In genomic region chr15:85485956-85486567, GRCh38 we compare ENCODE assay signal across 8 cellular contexts.
DNase-seq lines count a peak whose midpoint lies in the region; ATAC-seq and TF ChIP-seq lines count a peak whose summit lies in the region.

No MANE protein-coding gene starts in this region.

- H3K27me3 ChIP-seq in PC-3 (ENCODE audit: low read length): no peaks in the 10 kb centered on the region

- peaks cover 4% of the 10 kb centered on the region; the same call in 1 of the 2 replicates for H3K36me3 ChIP-seq in PC-3 (ENCODE audit: low read depth, low read length)

- no peaks in the 10 kb centered on the region for H3K9me3 ChIP-seq in PC-3 (ENCODE audit: low read length)

- BruUV-seq in PC-3 (replicated peaks; lab: Mats Ljungman, UMichigan): no TSS peak

- H3K4me3 ChIP-seq in PC-3 (ENCODE audit: low read length): no peak overlapping the region

- H3K9ac ChIP-seq in PC-3 (ENCODE audit: low read length): no peak overlapping the region

- H3F3A ChIP-seq in PC-3 (ENCODE audit: low read length, unreplicated experiment): no peaks in the 10 kb centered on the region

- H3K9me3 Mint-ChIP-seq in IgD-negative memory B cell: no peaks in the 10 kb centered on the region
- no peaks in the 10 kb centered on the region for H3K9me3 Mint-ChIP-seq in activated naive CD4-positive, alpha-beta T cell treated with anti-CD3 and anti-CD28 coated beads, Interleukin-2, amount 10 ng/mL, durations not matched to agents 7 days and 5 days
- H3K9me3 Mint-ChIP-seq in glutamatergic neuron (ENCODE audit: unreplicated experiment): no peaks in the 10 kb centered on the region

- no peak overlapping the region for H3K27ac ChIP-seq in PC-3 (ENCODE audit: low read length)

- H3K4me2 ChIP-seq in PC-3 (ENCODE audit: low read length): no peak overlapping the region

- H3K36me3 Mint-ChIP-seq in IgD-negative memory B cell: peaks cover 3% of the 10 kb centered on the region
- H3K36me3 Mint-ChIP-seq in activated naive CD4-positive, alpha-beta T cell treated with anti-CD3 and anti-CD28 coated beads, Interleukin-2, amount 10 ng/mL, durations not matched to agents 7 days and 5 days: peaks cover 11% of the 10 kb centered on the region
- H3K36me3 Mint-ChIP-seq in glutamatergic neuron (ENCODE audit: unreplicated experiment): no peaks in the 10 kb centered on the region

- no peak overlapping the region for H2AFZ ChIP-seq in PC-3 (ENCODE audit: low read length)

- H3K4me1 Mint-ChIP-seq in IgD-negative memory B cell (peaks cover 55 to 77% (median 62%) of the 10 kb centered on the region in 3 donors), glutamatergic neuron (ENCODE audit: low read depth, unreplicated experiment) (peaks cover 29% of the 10 kb centered on the region)
- H3K4me1 Mint-ChIP-seq in activated naive CD4-positive, alpha-beta T cell treated with anti-CD3 and anti-CD28 coated beads, Interleukin-2, amount 10 ng/mL, durations not matched to agents 7 days and 5 days: peaks cover 35% of the 10 kb centered on the region

- peaks cover 48% of the 10 kb centered on the region for H3K79me2 ChIP-seq in PC-3 (ENCODE audit: low read length)

- H3K27me3 Mint-ChIP-seq in IgD-negative memory B cell (no peaks in the 10 kb centered on the region), glutamatergic neuron (ENCODE audit: unreplicated experiment) (peaks cover 2% of the 10 kb centered on the region)
- no peaks in the 10 kb centered on the region for H3K27me3 Mint-ChIP-seq in activated naive CD4-positive, alpha-beta T cell treated with anti-CD3 and anti-CD28 coated beads, Interleukin-2, amount 10 ng/mL, durations not matched to agents 7 days and 5 days

- H3K4me3 Mint-ChIP-seq in IgD-negative memory B cell (no peak overlapping the region), glutamatergic neuron (ENCODE audit: unreplicated experiment) (no peak overlapping the region)
- no peak overlapping the region for H3K4me3 Mint-ChIP-seq in activated naive CD4-positive, alpha-beta T cell treated with anti-CD3 and anti-CD28 coated beads, Interleukin-2, amount 10 ng/mL, durations not matched to agents 7 days and 5 days

- H3K4me1 ChIP-seq in PC-3 (ENCODE audit: insufficient read depth, low read length): no peaks in the 10 kb centered on the region

- no peaks in the 10 kb centered on the region for H4K20me1 ChIP-seq in PC-3 (ENCODE audit: low read length)

- DNase-seq in DMS153 treated with DMSO at 0.1 percent for 48 hours (lab: John Stamatoyannopoulos, UW; ENCODE audit: unreplicated experiment) (peak; percentile 43), PC-3 (peak; percentile 90), glutamatergic neuron (no peak), pulmonary artery endothelial cell (ENCODE audit: low read depth, low spot score) (peak; percentile 29)
- DNase-seq in activated naive CD4-positive, alpha-beta T cell treated with anti-CD3 and anti-CD28 coated beads, Interleukin-2, amount 10 ng/mL, durations not matched to agents 7 days and 5 days: peak; percentile 69

- TF ChIP-seq CTCF in PC-3 (conservative IDR thresholded peaks at IDR 0.05; ENCODE audit: low read depth, low read length) (peak; percentile 81), glutamatergic neuron (IDR thresholded peaks at IDR 0.05; ENCODE audit: partially characterized antibody, unreplicated experiment) (peak; percentile 80)

- ATAC-seq in GM21367 (IDR thresholded peaks at IDR 0.05; ENCODE audit: unreplicated experiment) (peak; percentile 67), PC-3 (peak; percentile 84), GM19455 (IDR thresholded peaks at IDR 0.05; ENCODE audit: unreplicated experiment) (no peak)

- CTCF ChIA-PET in PC-3 (lab: Charles Lee): interaction anchor here (0.7 to 1.0 kb wide), 2 partner anchors 14 to 69 kb away, joined by 3 to 7 read pairs; no protein-coding TSS in a partner anchor
- CTCF ChIA-PET in activated naive CD4-positive, alpha-beta T cell treated with anti-CD3 and anti-CD28 coated beads, Interleukin-2, amount 10 ng/mL, durations not matched to agents 7 days and 5 days (lab: Charles Lee): interaction anchor here (0.7 to 2.0 kb wide), 6 partner anchors 11 to 246 kb away, joined by 3 to 9 read pairs (median 4); no protein-coding TSS in a partner anchor

- intact Hi-C loops in PC-3 (cut with micrococcal nuclease): loop anchor here (1.0 kb wide), 1 partner anchor 19 kb away; no protein-coding TSS in a partner anchor

- POLR2A ChIA-PET in PC-3 (lab: Charles Lee; ENCODE audit: unreplicated experiment): no interaction called here

- H3K27ac Mint-ChIP-seq in IgD-negative memory B cell (peak overlapping the region; percentile 36 to 65 (median 52)), glutamatergic neuron (ENCODE audit: unreplicated experiment) (no peak overlapping the region)
- H3K27ac Mint-ChIP-seq in activated naive CD4-positive, alpha-beta T cell treated with anti-CD3 and anti-CD28 coated beads, Interleukin-2, amount 10 ng/mL, durations not matched to agents 7 days and 5 days: no peak overlapping the region

- no peaks in the 10 kb centered on the region for H3K9me2 ChIP-seq in PC-3 (replicated peaks; ENCODE audit: low read length)

Comparison
In these comparisons a context has a peak if more than half of its experiments do, and no peak if none do; other contexts are left out.
1. H3K27ac Mint-ChIP-seq: peak in IgD-negative memory B cell (3 of 3); none in activated naive CD4-positive, alpha-beta T cell treated with anti-CD3 and anti-CD28 coated beads, Interleukin-2, amount 10 ng/mL, durations not matched to agents 7 days and 5 days (single experiment) and glutamatergic neuron (single experiment).